In the genomic region with DNA sequence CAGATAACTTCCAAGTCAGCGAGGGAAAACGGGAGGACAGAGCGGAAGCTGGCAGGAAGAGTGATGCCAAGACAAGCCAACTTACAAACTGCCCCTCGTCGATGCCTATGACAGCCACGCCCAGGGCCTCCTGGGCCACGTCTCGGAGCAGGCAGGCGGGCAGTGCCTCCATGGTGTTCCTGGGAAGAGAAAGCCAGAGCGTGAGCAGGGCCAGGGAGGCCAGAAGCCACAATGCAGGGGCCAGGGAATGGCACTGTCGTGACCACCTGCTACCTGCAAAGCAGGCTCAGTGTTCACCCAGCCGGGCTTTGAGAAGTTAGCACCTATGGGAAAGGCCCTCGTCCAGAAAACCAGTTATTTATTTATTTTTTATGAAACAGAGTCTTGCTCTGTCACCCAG, we compare ENCODE assay signal across 15 cellular contexts. TPM values are rescaled to one million over a fixed set of nuclear protein-coding genes. Genes with fewer than 3 reads are reported as not detected.
DNase-seq lines count a peak whose midpoint lies in the region; ATAC-seq and TF ChIP-seq lines count a peak whose summit lies in the region.
"Had no signal": no experiment of that assay in that cellular context is flagged by ENCODE, and none has a peak within 500 bp of the region (broad histone marks: within the 10 kb centered on the region; RNA-seq: fewer than 3 reads in every experiment).

No MANE protein-coding gene starts in this region.

- no peak for DNase-seq in activated naive CD4-positive, alpha-beta T cell treated with anti-CD3 and anti-CD28 coated beads, Interleukin-2, amount 10 ng/mL, durations not matched to agents 7 days and 5 days
- DNase-seq in activated naive CD4-positive, alpha-beta T cell treated with anti-CD3 and anti-CD28 coated beads for 36 hours = no peak
- DNase-seq in NCI-H2196 treated with DMSO at 0.1 percent for 48 hours (lab: John Stamatoyannopoulos, UW; ENCODE audit: unreplicated experiment) = no peak
- no peak for DNase-seq in SK-N-SH
- DNase-seq: 8988T; AML-193; CD4-positive, CD25-positive, alpha-beta regulatory T cell; DMS53; GF-D8; HCEC 1CT had no signal

- no peaks in the 10 kb centered on the region for H3K9me3 Mint-ChIP-seq in activated naive CD4-positive, alpha-beta T cell treated with anti-CD3 and anti-CD28 coated beads, Interleukin-2, amount 10 ng/mL, durations not matched to agents 7 days and 5 days
- H3K9me3 Mint-ChIP-seq in activated naive CD4-positive, alpha-beta T cell treated with anti-CD3 and anti-CD28 coated beads for 36 hours = no peaks in the 10 kb centered on the region
- H3K9me3 Mint-ChIP-seq in dendritic cell treated with granulocyte-macrophage colony-stimulating factor and Interleukin-4, amounts not matched to agents 40 ng/mL and 50 ng/mL, for 4 days = no peaks in the 10 kb centered on the region
- no peaks in the 10 kb centered on the region for H3K9me3 Mint-ChIP-seq in nephron
- H3K9me3 Mint-ChIP-seq: CD4-positive, CD25-positive, alpha-beta regulatory T cell had no signal

- no peak overlapping the region for H3K4me3 ChIP-seq in SK-N-SH (ENCODE audit: low read depth in 2 of 2, low read length in 1 of 2)
- H3K4me3 ChIP-seq: BLaER1 had no signal

- peaks cover 42% of the 10 kb centered on the region for H3K36me3 Mint-ChIP-seq in activated naive CD4-positive, alpha-beta T cell treated with anti-CD3 and anti-CD28 coated beads, Interleukin-2, amount 10 ng/mL, durations not matched to agents 7 days and 5 days
- H3K36me3 Mint-ChIP-seq in activated naive CD4-positive, alpha-beta T cell treated with anti-CD3 and anti-CD28 coated beads for 36 hours (ENCODE audit: low read depth) = peaks cover 58% of the 10 kb centered on the region
- H3K36me3 Mint-ChIP-seq in dendritic cell treated with granulocyte-macrophage colony-stimulating factor and Interleukin-4, amounts not matched to agents 40 ng/mL and 50 ng/mL, for 4 days (ENCODE audit: low read depth) = no peaks in the 10 kb centered on the region
- H3K36me3 Mint-ChIP-seq in nephron (ENCODE audit: low read depth) = peaks cover 31% of the 10 kb centered on the region
- H3K36me3 Mint-ChIP-seq: CD4-positive, CD25-positive, alpha-beta regulatory T cell had no signal

- TF ChIP-seq RAD21 in SK-N-SH (IDR thresholded peaks at IDR 0.05; ENCODE audit: low read length) = no peak

- no peak overlapping the region for H3K4me2 ChIP-seq in SK-N-SH
- H3K4me2 ChIP-seq: BLaER1 had no signal

- H3K4me3 Mint-ChIP-seq in activated naive CD4-positive, alpha-beta T cell treated with anti-CD3 and anti-CD28 coated beads, Interleukin-2, amount 10 ng/mL, durations not matched to agents 7 days and 5 days = no peak overlapping the region
- H3K4me3 Mint-ChIP-seq in activated naive CD4-positive, alpha-beta T cell treated with anti-CD3 and anti-CD28 coated beads for 36 hours = no peak overlapping the region
- no peak overlapping the region for H3K4me3 Mint-ChIP-seq in dendritic cell treated with granulocyte-macrophage colony-stimulating factor and Interleukin-4, amounts not matched to agents 40 ng/mL and 50 ng/mL, for 4 days
- peak overlapping the region in 2 of 3 experiments; percentile 13 to 46 for H3K4me3 Mint-ChIP-seq in nephron
- H3K4me3 Mint-ChIP-seq: CD4-positive, CD25-positive, alpha-beta regulatory T cell had no signal

- POLR2A ChIA-PET in SK-N-SH (lab: Yijun Ruan, JAX) = interaction anchor here (0.9 kb wide), 1 partner anchor 13 kb away, joined by 7 read pairs; no protein-coding TSS in a partner anchor

- TF ChIP-seq EP300 in SK-N-SH (IDR thresholded peaks at IDR 0.05; ENCODE audit: borderline replicate concordance in 1 of 2, low read depth in 1 of 2, low read length in 1 of 2) = no peak

- H3K27ac ChIP-seq in SK-N-SH (ENCODE audit: low read depth in 2 of 2, low read length in 1 of 2) = no peak overlapping the region
- H3K27ac ChIP-seq: BLaER1 had no signal

- H3K79me2 ChIP-seq in SK-N-SH (ENCODE audit: insufficient read depth) = peaks cover 36% of the 10 kb centered on the region

- H3K36me3 ChIP-seq in SK-N-SH (replicated peaks in 1 of 2; ENCODE audit: control insufficient read depth in 1 of 2, insufficient read depth in 2 of 2, low read length in 1 of 2) = no peaks in the 10 kb centered on the region

- no peaks in the 10 kb centered on the region for H3K9me2 ChIP-seq in SK-N-SH

- peaks cover 67% of the 10 kb centered on the region for H3K4me1 Mint-ChIP-seq in activated naive CD4-positive, alpha-beta T cell treated with anti-CD3 and anti-CD28 coated beads, Interleukin-2, amount 10 ng/mL, durations not matched to agents 7 days and 5 days
- peaks cover 24% of the 10 kb centered on the region for H3K4me1 Mint-ChIP-seq in activated naive CD4-positive, alpha-beta T cell treated with anti-CD3 and anti-CD28 coated beads for 36 hours (ENCODE audit: low read depth)
- H3K4me1 Mint-ChIP-seq in dendritic cell treated with granulocyte-macrophage colony-stimulating factor and Interleukin-4, amounts not matched to agents 40 ng/mL and 50 ng/mL, for 4 days (ENCODE audit: low read depth) = peaks cover 52% of the 10 kb centered on the region
- H3K4me1 Mint-ChIP-seq in nephron = peaks cover 50% of the 10 kb centered on the region

- H3K9me3 ChIP-seq in SK-N-SH = no peaks in the 10 kb centered on the region
- H3K9me3 ChIP-seq: BLaER1 had no signal

- H2AFZ ChIP-seq in SK-N-SH (ENCODE audit: low read depth) = no peak overlapping the region

- no peaks in the 10 kb centered on the region for H3K27me3 Mint-ChIP-seq in activated naive CD4-positive, alpha-beta T cell treated with anti-CD3 and anti-CD28 coated beads, Interleukin-2, amount 10 ng/mL, durations not matched to agents 7 days and 5 days
- no peaks in the 10 kb centered on the region for H3K27me3 Mint-ChIP-seq in activated naive CD4-positive, alpha-beta T cell treated with anti-CD3 and anti-CD28 coated beads for 36 hours (ENCODE audit: low read depth)
- no peaks in the 10 kb centered on the region for H3K27me3 Mint-ChIP-seq in dendritic cell treated with granulocyte-macrophage colony-stimulating factor and Interleukin-4, amounts not matched to agents 40 ng/mL and 50 ng/mL, for 4 days
- no peaks in the 10 kb centered on the region for H3K27me3 Mint-ChIP-seq in nephron (ENCODE audit: low read depth)
- H3K27me3 Mint-ChIP-seq: CD4-positive, CD25-positive, alpha-beta regulatory T cell had no signal

- no peaks in the 10 kb centered on the region for H3F3A ChIP-seq in SK-N-SH (replicated peaks; ENCODE audit: insufficient read depth)

- TF ChIP-seq CTCF in nephron (IDR thresholded peaks at IDR 0.05; ENCODE audit: unreplicated experiment in 3 of 3) (no peak), SK-N-SH (IDR thresholded peaks at IDR 0.05) (no peak)

- no peaks in the 10 kb centered on the region for H3K27me3 ChIP-seq in SK-N-SH (ENCODE audit: insufficient read depth)
- H3K27me3 ChIP-seq: BLaER1 had no signal

- H4K20me1 ChIP-seq in SK-N-SH (ENCODE audit: insufficient read depth) = peaks cover 7% of the 10 kb centered on the region; the same call in 1 of the 2 replicates
- H4K20me1 ChIP-seq: BLaER1 had no signal

- 96% methylated on average over 13 of the region's 13 CpGs for WGBS in SK-N-SH (ENCODE audit: low lambda C conversion rate)

- intact Hi-C loops in activated naive CD4-positive, alpha-beta T cell treated with anti-CD3 and anti-CD28 coated beads for 36 hours (cut with micrococcal nuclease) = no loop called here
- intact Hi-C loops in dendritic cell treated with granulocyte-macrophage colony-stimulating factor and Interleukin-4, amounts not matched to agents 40 ng/mL and 50 ng/mL, for 4 days (cut with micrococcal nuclease) = no loop called here

- peaks cover 7% of the 10 kb centered on the region in 2 experiments; a peak in 2 of 4 replicates for H3K4me1 ChIP-seq in SK-N-SH (ENCODE audit: control insufficient read depth in 1 of 2, insufficient read depth in 2 of 2, low read depth in 1 of 2, low read length in 1 of 2)

- H3K27ac Mint-ChIP-seq in activated naive CD4-positive, alpha-beta T cell treated with anti-CD3 and anti-CD28 coated beads, Interleukin-2, amount 10 ng/mL, durations not matched to agents 7 days and 5 days = peak overlapping the region; percentile 8
- H3K27ac Mint-ChIP-seq in activated naive CD4-positive, alpha-beta T cell treated with anti-CD3 and anti-CD28 coated beads for 36 hours = no peak overlapping the region
- H3K27ac Mint-ChIP-seq in dendritic cell treated with granulocyte-macrophage colony-stimulating factor and Interleukin-4, amounts not matched to agents 40 ng/mL and 50 ng/mL, for 4 days = peak overlapping the region; percentile 4
- H3K27ac Mint-ChIP-seq in nephron = peak overlapping the region in 1 of 3 experiments; percentile 79

- CTCF ChIA-PET in activated naive CD4-positive, alpha-beta T cell treated with anti-CD3 and anti-CD28 coated beads, Interleukin-2, amount 10 ng/mL, durations not matched to agents 7 days and 5 days (lab: Charles Lee) = interaction anchor here (1.6 kb wide), 1 partner anchor 47 kb away, joined by 4 read pairs; no protein-coding TSS in a partner anchor
- CTCF ChIA-PET in activated naive CD4-positive, alpha-beta T cell treated with anti-CD3 and anti-CD28 coated beads for 36 hours (lab: Charles Lee) = interaction anchor here (0.7 kb wide), 1 partner anchor 219 kb away, joined by 3 read pairs; no protein-coding TSS in a partner anchor
- CTCF ChIA-PET in SK-N-SH (lab: Yijun Ruan, JAX) = interaction anchor here (1.5 to 7.7 kb wide), 3 partner anchors 13 to 70 kb away, joined by 5 to 59 read pairs (median 25); no protein-coding TSS in a partner anchor

- no peak for ATAC-seq in GM19351 (IDR thresholded peaks at IDR 0.05; ENCODE audit: unreplicated experiment)

- no peak overlapping the region for H3K9ac ChIP-seq in SK-N-SH
- H3K9ac ChIP-seq: BLaER1 had no signal

RNA-seq across cellular contexts. Expression of gene TK1, which starts 4.3 kb away (rescaled TPM):
- 100 to 1,000 TPM; 165 to 173 TPM for total RNA-seq in activated naive CD4-positive, alpha-beta T cell treated with anti-CD3 and anti-CD28 coated beads for 36 hours
- polyA plus RNA-seq in SK-N-SH (2012; rRNA removed) = 70.7 and 112 TPM in 2 replicates
- polyA plus RNA-seq in SK-N-SH (2012; cell fraction: cytosol; rRNA removed) = 42.3 and 61.2 TPM in 2 replicates
- polyA plus RNA-seq in SK-N-SH (2012; cell fraction: nucleus; rRNA removed) = 46.5 and 61.3 TPM in 2 replicates

RNA-seq across cellular contexts. Expression of gene AFMID, which starts 4.7 kb away (rescaled TPM):
- 10 to 100 TPM; 13.6 to 13.7 TPM for total RNA-seq in activated naive CD4-positive, alpha-beta T cell treated with anti-CD3 and anti-CD28 coated beads for 36 hours
- 44.4 and 59.0 TPM in 2 replicates for polyA plus RNA-seq in SK-N-SH (2012; rRNA removed)
- 41.9 and 50.3 TPM in 2 replicates for polyA plus RNA-seq in SK-N-SH (2012; cell fraction: cytosol; rRNA removed)
- polyA plus RNA-seq in SK-N-SH (2012; cell fraction: nucleus; rRNA removed) = 47.1 and 49.5 TPM in 2 replicates

RNA-seq across cellular contexts. Expression of gene SYNGR2, which starts 14.1 kb away (rescaled TPM):
- 100 to 1,000 TPM in 1 of 2 experiments, 10 to 100 TPM in 1; 96.3 to 103 TPM for total RNA-seq in activated naive CD4-positive, alpha-beta T cell treated with anti-CD3 and anti-CD28 coated beads for 36 hours
- polyA plus RNA-seq in SK-N-SH (2012; rRNA removed) = 160 and 181 TPM in 2 replicates
- polyA plus RNA-seq in SK-N-SH (2012; cell fraction: cytosol; rRNA removed) = 76.9 and 109 TPM in 2 replicates
- 103 and 110 TPM in 2 replicates for polyA plus RNA-seq in SK-N-SH (2012; cell fraction: nucleus; rRNA removed)

RNA-seq across cellular contexts. Expression of gene BIRC5, which starts 31.5 kb away (rescaled TPM):
- total RNA-seq in activated naive CD4-positive, alpha-beta T cell treated with anti-CD3 and anti-CD28 coated beads for 36 hours = 100 to 1,000 TPM; 117 to 118 TPM
- 23.5 and 31.4 TPM in 2 replicates for polyA plus RNA-seq in SK-N-SH (2012; rRNA removed)
- polyA plus RNA-seq in SK-N-SH (2012; cell fraction: cytosol; rRNA removed) = 25.8 and 29.6 TPM in 2 replicates
- 13.7 and 15.8 TPM in 2 replicates for polyA plus RNA-seq in SK-N-SH (2012; cell fraction: nucleus; rRNA removed)

RNA-seq across cellular contexts. Expression of gene C17orf99, which starts 36.3 kb away (rescaled TPM):
- not detected for total RNA-seq in activated naive CD4-positive, alpha-beta T cell treated with anti-CD3 and anti-CD28 coated beads for 36 hours
- not detected in 2 replicates for polyA plus RNA-seq in SK-N-SH (2012; rRNA removed)
- not detected in 2 replicates for polyA plus RNA-seq in SK-N-SH (2012; cell fraction: cytosol; rRNA removed)
- not detected in 2 replicates for polyA plus RNA-seq in SK-N-SH (2012; cell fraction: nucleus; rRNA removed)
- total RNA-seq: CD4-positive, CD25-positive, alpha-beta regulatory T cell; H4 had no signal
- polyA plus RNA-seq: CD4-positive, CD25-positive, alpha-beta regulatory T cell had no signal

Comparison
In these comparisons a context has a peak if more than half of its experiments do, and no peak if none do; other contexts are left out.
1. H3K4me3 Mint-ChIP-seq: peak in nephron (2 of 3); none in activated naive CD4-positive, alpha-beta T cell treated with anti-CD3 and anti-CD28 coated beads, Interleukin-2, amount 10 ng/mL, durations not matched to agents 7 days and 5 days (single experiment), activated naive CD4-positive, alpha-beta T cell treated with anti-CD3 and anti-CD28 coated beads for 36 hours (single experiment) and dendritic cell treated with granulocyte-macrophage colony-stimulating factor and Interleukin-4, amounts not matched to agents 40 ng/mL and 50 ng/mL, for 4 days (single experiment).